ENCODE assay signal across 9 cellular contexts in the genomic region with DNA sequence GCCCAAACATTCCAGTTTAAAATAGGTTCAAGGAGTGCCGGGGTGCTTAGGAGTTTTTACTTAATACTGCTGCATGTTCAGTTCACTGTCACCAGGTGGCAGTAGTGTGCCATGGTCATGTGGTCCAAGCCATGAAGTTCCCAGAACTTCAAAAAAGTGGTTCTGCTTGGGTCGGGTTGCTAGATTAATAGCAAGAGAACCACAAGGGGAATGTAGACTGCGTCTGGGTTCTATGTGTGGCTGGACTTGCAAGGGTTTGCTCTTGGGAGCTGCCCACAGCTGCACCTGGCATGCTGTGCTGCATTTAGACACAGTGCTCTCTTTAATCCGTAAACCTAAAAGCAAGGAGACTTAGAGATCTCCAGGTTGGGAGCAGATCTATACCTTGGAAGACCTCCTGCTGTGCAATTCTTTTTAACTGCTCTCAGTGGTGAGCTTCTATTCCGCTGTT. TPM values are rescaled to one million over a fixed set of nuclear protein-coding genes. Genes with fewer than 3 reads are reported as not detected.
A peak's percentile ranks its signal among the peaks of the same experiment; 100 is the strongest.
DNase-seq lines count a peak whose midpoint lies in the region; ATAC-seq and TF ChIP-seq lines count a peak whose summit lies in the region.
"Had no signal": no experiment of that assay in that cellular context is flagged by ENCODE, and none has a peak within 500 bp of the region (broad histone marks: within the 10 kb centered on the region; RNA-seq: fewer than 3 reads in every experiment).

No MANE protein-coding gene starts in this region.

- ATAC-seq in HG03175 (IDR thresholded peaks at IDR 0.05; ENCODE audit: unreplicated experiment) (peak; percentile 58), Panc1 (peak; percentile 79), psoas muscle (peak in 3 of 4 donors; percentile 66 to 68 (median 68)), GM21528 (IDR thresholded peaks at IDR 0.05; ENCODE audit: low FRiP score, unreplicated experiment) (no peak)

- WGBS in psoas muscle, 3 donors: 34 to 38% (median 34%) methylated on average over 5 of the region's 5 CpGs

- intact Hi-C loops in Panc1 (cut with micrococcal nuclease; ENCODE audit: unreplicated experiment) (loop anchor here (1.0 to 10.0 kb wide), 3 partner anchors 181 to 293 kb away; no protein-coding TSS in a partner anchor), psoas muscle (cut with DNase I) (loop anchor here (2.0 to 10.0 kb wide), 2 partner anchors 189 to 293 kb away; no protein-coding TSS in a partner anchor)
- intact Hi-C loops in activated naive CD4-positive, alpha-beta T cell treated with anti-CD3 and anti-CD28 coated beads for 36 hours (cut with micrococcal nuclease): loop anchor here (1.0 to 5.0 kb wide), 6 partner anchors 180 to 951 kb away; no protein-coding TSS in a partner anchor

- peak; percentile 6 for DNase-seq in GM06990 (ENCODE audit: extremely low read depth, insufficient read length)
- DNase-seq in Panc1 (ENCODE audit: low read depth, low spot score): no peak
- peak; percentile 71 for DNase-seq in activated naive CD4-positive, alpha-beta T cell treated with anti-CD3 and anti-CD28 coated beads for 36 hours
- peak; percentile 75 to 84 for DNase-seq in cardiac muscle cell (ENCODE audit: low read depth in 1 of 2, low spot score in 1 of 2)
- DNase-seq in psoas muscle: peak in 1 of 2 donors; percentile 55
- no peak for DNase-seq in NCI-H226

- no peaks in the 10 kb centered on the region for H3K9me3 ChIP-seq in Panc1 (ENCODE audit: control insufficient read depth, insufficient read depth, low read depth, low read length)
- no peaks in the 10 kb centered on the region for H3K9me3 ChIP-seq in cardiac muscle cell (ENCODE audit: low read depth)
- H3K9me3 ChIP-seq in psoas muscle: no peaks in the 10 kb centered on the region

- POLR2A ChIA-PET in Panc1 (lab: Charles Lee): no interaction called here

- H3K4me3 Mint-ChIP-seq in activated naive CD4-positive, alpha-beta T cell treated with anti-CD3 and anti-CD28 coated beads for 36 hours: no peak overlapping the region
- H3K4me3 Mint-ChIP-seq: activated naive CD4-positive, alpha-beta T cell treated with anti-CD3 and anti-CD28 coated beads, Interleukin-2, amount 50 U/mL, for 24 hours had no signal

- no peak overlapping the region for H3K27ac ChIP-seq in Panc1 (ENCODE audit: low read length)
- no peak overlapping the region for H3K27ac ChIP-seq in cardiac muscle cell
- H3K27ac ChIP-seq in psoas muscle: no peak overlapping the region

- H3K36me3 Mint-ChIP-seq in activated naive CD4-positive, alpha-beta T cell treated with anti-CD3 and anti-CD28 coated beads for 36 hours (ENCODE audit: low read depth): no peaks in the 10 kb centered on the region
- H3K36me3 Mint-ChIP-seq: activated naive CD4-positive, alpha-beta T cell treated with anti-CD3 and anti-CD28 coated beads, Interleukin-2, amount 50 U/mL, for 24 hours had no signal

- peaks cover 5% of the 10 kb centered on the region for H3K27me3 Mint-ChIP-seq in activated naive CD4-positive, alpha-beta T cell treated with anti-CD3 and anti-CD28 coated beads for 36 hours (ENCODE audit: low read depth)

- H3K27me3 ChIP-seq in GM06990 (replicated peaks; ENCODE audit: control insufficient read depth, insufficient read depth, low read length) (no peaks in the 10 kb centered on the region; the same call in 1 of the 2 replicates), Panc1 (ENCODE audit: control insufficient read depth, insufficient read depth, low read length) (peaks cover 55% of the 10 kb centered on the region), cardiac muscle cell (peaks cover 14% of the 10 kb centered on the region), psoas muscle (ENCODE audit: insufficient read depth in 3 of 3, low read length in 2 of 3) (peaks cover 0 to 56% (median 0%) of the 10 kb centered on the region in 3 donors)

- H3K27ac Mint-ChIP-seq in activated naive CD4-positive, alpha-beta T cell treated with anti-CD3 and anti-CD28 coated beads for 36 hours: no peak overlapping the region
- H3K27ac Mint-ChIP-seq: activated naive CD4-positive, alpha-beta T cell treated with anti-CD3 and anti-CD28 coated beads, Interleukin-2, amount 50 U/mL, for 24 hours had no signal

- H3K4me3 ChIP-seq in GM06990 (replicated peaks; ENCODE audit: low read depth, low read length): no peak overlapping the region
- H3K4me3 ChIP-seq in Panc1 (ENCODE audit: low read depth in 2 of 2, low read length in 2 of 2): no peak overlapping the region
- no peak overlapping the region for H3K4me3 ChIP-seq in cardiac muscle cell
- H3K4me3 ChIP-seq in psoas muscle: no peak overlapping the region

- H3K4me1 Mint-ChIP-seq in activated naive CD4-positive, alpha-beta T cell treated with anti-CD3 and anti-CD28 coated beads for 36 hours (ENCODE audit: low read depth): no peaks in the 10 kb centered on the region

- CTCF ChIA-PET in Panc1 (lab: Charles Lee): no interaction called here
- CTCF ChIA-PET in activated naive CD4-positive, alpha-beta T cell treated with anti-CD3 and anti-CD28 coated beads for 36 hours (lab: Charles Lee): interaction anchor here (0.6 to 6.2 kb wide), 27 partner anchors 8 to 938 kb away, joined by 3 to 86 read pairs (median 4); no protein-coding TSS in a partner anchor

- TF ChIP-seq CTCF in GM06990 (IDR thresholded peaks at IDR 0.05; ENCODE audit: insufficient read depth, low read length, poor library complexity, severe bottlenecking) (peak; percentile 80), Panc1 (IDR thresholded peaks at IDR 0.05) (peak; percentile 88), cardiac muscle cell (IDR thresholded peaks at IDR 0.05; ENCODE audit: low read depth, low read length) (peak; percentile 85), psoas muscle (IDR thresholded peaks at IDR 0.05) (peak; percentile 67)

- in situ Hi-C loops in Panc1 (cut with HindIII; ENCODE audit: low pct_unique_long_range_greater_than_20kb, low sequenced_read_pairs): loop anchor here (25.0 kb wide), 1 partner anchor 281 kb away; no protein-coding TSS in a partner anchor

- H3K9me3 Mint-ChIP-seq in activated naive CD4-positive, alpha-beta T cell treated with anti-CD3 and anti-CD28 coated beads for 36 hours: no peaks in the 10 kb centered on the region
- H3K9me3 Mint-ChIP-seq: activated naive CD4-positive, alpha-beta T cell treated with anti-CD3 and anti-CD28 coated beads, Interleukin-2, amount 50 U/mL, for 24 hours had no signal

- no peaks in the 10 kb centered on the region for H3K36me3 ChIP-seq in GM06990 (ENCODE audit: control insufficient read depth, insufficient read depth, low read length)
- no peaks in the 10 kb centered on the region; the same call in 1 of the 2 replicates for H3K36me3 ChIP-seq in Panc1 (ENCODE audit: control insufficient read depth, insufficient read depth, low read length)
- no peaks in the 10 kb centered on the region for H3K36me3 ChIP-seq in cardiac muscle cell
- no peaks in the 10 kb centered on the region for H3K36me3 ChIP-seq in psoas muscle (ENCODE audit: insufficient read depth in 1 of 2, low read depth in 1 of 2)

- BruUV-seq in Panc1 (replicated peaks; lab: Mats Ljungman, UMichigan): no TSS peak

- H3K4me1 ChIP-seq in Panc1 (ENCODE audit: control insufficient read depth, insufficient read depth, low read length): no peaks in the 10 kb centered on the region
- no peaks in the 10 kb centered on the region for H3K4me1 ChIP-seq in cardiac muscle cell (ENCODE audit: low read depth)
- H3K4me1 ChIP-seq in psoas muscle: no peaks in the 10 kb centered on the region

RNA-seq across cellular contexts. Expression of a gene that starts 6.5 kb away (rescaled TPM):
- total RNA-seq in Panc1 (2021; ENCODE audit: unreplicated experiment) (0.10 TPM), cardiac muscle cell (13.3 and 28.8 TPM in 2 replicates), psoas muscle (1 to 10 TPM in 3 of 4 donors, under 1 TPM in 1; 0.78 to 1.4 (median 1.2) TPM)
- not detected for polyA plus RNA-seq in Panc1 (2012; ENCODE audit: insufficient read length)
- under 1 TPM; 0.24 to 0.25 TPM for total RNA-seq in activated naive CD4-positive, alpha-beta T cell treated with anti-CD3 and anti-CD28 coated beads for 36 hours
- polyA plus RNA-seq in cardiac muscle cell (14.9 and 22.0 TPM in 2 replicates), psoas muscle (1 to 10 TPM in 1 of 3 donors, under 1 TPM in 2; 0.24 to 1.6 (median 0.53) TPM)

Comparison
In these comparisons a context has a peak if more than half of its experiments do, and no peak if none do; other contexts are left out.
1. DNase-seq: peak in GM06990 (single experiment), activated naive CD4-positive, alpha-beta T cell treated with anti-CD3 and anti-CD28 coated beads for 36 hours (single experiment) and cardiac muscle cell (2 of 2); none in Panc1 (single experiment) and NCI-H226 (single experiment).
2. Peak in every context shown above with its lines, with median percentiles within 50 percentile points of each other: CTCF ChIP-seq.